In the genomic region with DNA sequence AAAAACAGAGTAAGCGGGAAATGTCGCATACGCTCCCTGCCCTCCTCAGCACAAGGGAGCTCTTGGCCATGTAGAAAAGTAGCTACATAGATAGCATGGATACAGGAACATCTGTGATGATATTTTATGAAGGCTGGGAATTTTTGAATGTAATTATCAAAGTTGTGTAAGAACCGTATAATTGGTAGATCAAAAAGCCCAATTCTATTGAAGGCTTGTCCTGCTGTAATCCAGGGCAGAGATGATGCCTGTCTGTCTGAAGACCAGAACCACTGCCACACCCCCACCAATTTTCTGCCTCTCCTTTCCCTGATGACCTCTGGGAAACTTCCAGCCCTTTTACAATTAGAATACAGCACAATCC, we compare ENCODE assay signal across 22 cellular contexts.
"Had no signal": no experiment of that assay in that cellular context is flagged by ENCODE, and none has a peak within 500 bp of the region (broad histone marks: within the 10 kb centered on the region; RNA-seq: fewer than 3 reads in every experiment).

No MANE protein-coding gene starts in this region.

- H3K9ac ChIP-seq: SK-N-SH had no signal

- H3K27me3 ChIP-seq: heart right ventricle, ovary, sigmoid colon, spleen, tibial nerve, vagina had no signal

- H3K4me3 Mint-ChIP-seq: activated CD8-positive, alpha-beta T cell treated with anti-CD3 and anti-CD28 coated beads for 36 hours; activated T-cell treated with anti-CD3 and anti-CD28 coated beads, Interleukin-2, amount 50 U/mL, for 4 hours; central memory CD8-positive, alpha-beta T cell; dendritic cell treated with granulocyte-macrophage colony-stimulating factor and Interleukin-4, amounts not matched to agents 40 ng/mL and 50 ng/mL, for 4 days; effector memory CD8-positive, alpha-beta T cell; naive thymus-derived CD8-positive, alpha-beta T cell; T-cell had no signal

- H3K27ac Mint-ChIP-seq: activated CD8-positive, alpha-beta T cell treated with anti-CD3 and anti-CD28 coated beads for 36 hours; dendritic cell treated with granulocyte-macrophage colony-stimulating factor and Interleukin-4, amounts not matched to agents 40 ng/mL and 50 ng/mL, for 4 days; effector memory CD8-positive, alpha-beta T cell; T-cell had no signal

- H3K9me3 Mint-ChIP-seq: activated CD8-positive, alpha-beta T cell treated with anti-CD3 and anti-CD28 coated beads for 36 hours; activated T-cell treated with anti-CD3 and anti-CD28 coated beads, Interleukin-2, amount 50 U/mL, for 4 hours; central memory CD8-positive, alpha-beta T cell; dendritic cell treated with granulocyte-macrophage colony-stimulating factor and Interleukin-4, amounts not matched to agents 40 ng/mL and 50 ng/mL, for 4 days; effector memory CD8-positive, alpha-beta T cell; naive thymus-derived CD8-positive, alpha-beta T cell; T-cell had no signal

- H3K9me3 ChIP-seq: heart right ventricle, mucosa of descending colon, ovary, sigmoid colon, SK-N-SH, spleen, tibial nerve, vagina had no signal

- H3K36me3 Mint-ChIP-seq: T-cell had no signal

- ATAC-seq: activated CD8-positive, alpha-beta T cell treated with anti-CD3 and anti-CD28 coated beads for 36 hours; activated T-cell treated with anti-CD3 and anti-CD28 coated beads, Interleukin-2, amount 50 U/mL, for 4 hours; effector memory CD8-positive, alpha-beta T cell; mucosa of descending colon; naive thymus-derived CD8-positive, alpha-beta T cell; T-cell had no signal

- H3K4me2 ChIP-seq: SK-N-SH had no signal

- H3K36me3 ChIP-seq: ovary had no signal

- H3K27me3 Mint-ChIP-seq: activated CD8-positive, alpha-beta T cell treated with anti-CD3 and anti-CD28 coated beads for 36 hours; central memory CD8-positive, alpha-beta T cell; dendritic cell treated with granulocyte-macrophage colony-stimulating factor and Interleukin-4, amounts not matched to agents 40 ng/mL and 50 ng/mL, for 4 days; effector memory CD8-positive, alpha-beta T cell; naive thymus-derived CD8-positive, alpha-beta T cell; T-cell had no signal

- DNase-seq: activated CD4-positive, alpha-beta T cell treated with anti-CD3 and anti-CD28 coated beads for 48 hours; activated CD8-positive, alpha-beta T cell treated with anti-CD3 and anti-CD28 coated beads for 36 hours; activated effector memory CD4-positive, alpha-beta T cell treated with Interleukin-2 at 50 U/mL for 16 hours; activated naive CD4-positive, alpha-beta T cell treated with anti-CD3 and anti-CD28 coated beads, Interleukin-2, amount 50 U/mL, for 16 hours; activated T-cell treated with anti-CD3 and anti-CD28 coated beads, Interleukin-2, amount 50 U/mL, for 4 hours; effector memory CD8-positive, alpha-beta T cell; foreskin melanocyte; heart right ventricle; mammary epithelial cell; naive thymus-derived CD8-positive, alpha-beta T cell; sigmoid colon; SK-N-SH; T-helper 9 cell had no signal

- H3K4me1 Mint-ChIP-seq: T-cell had no signal

- H3K4me3 ChIP-seq: heart right ventricle, mucosa of descending colon, ovary, sigmoid colon, spleen, tibial nerve, vagina had no signal

- H3K27ac ChIP-seq: epithelial cell of prostate, ovary, spleen, vagina had no signal
